In the genomic region with DNA sequence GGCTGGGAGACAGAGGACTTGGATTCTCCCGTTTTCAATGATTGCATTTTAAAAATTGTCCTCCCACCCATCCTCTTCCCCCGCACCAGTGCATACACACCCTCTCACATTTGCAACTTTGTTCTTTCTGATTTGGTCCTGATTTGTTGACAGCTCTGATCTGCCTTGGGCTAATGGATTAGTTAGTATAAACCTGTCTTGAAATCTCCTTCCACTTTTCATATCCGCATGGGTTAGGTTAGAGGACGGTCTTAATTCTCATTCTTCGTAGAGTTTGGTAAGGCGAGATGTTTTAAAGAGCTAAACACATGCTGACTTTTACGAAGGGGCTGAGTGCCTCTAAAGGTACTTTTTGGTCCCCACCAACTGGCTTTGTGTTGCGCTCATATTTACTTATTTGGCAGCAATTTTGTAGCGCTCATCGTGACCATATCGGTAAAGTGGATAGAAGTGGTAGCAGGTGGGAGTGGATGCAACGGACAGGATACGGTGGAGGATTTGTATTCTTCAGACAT, we compare ENCODE assay signal across 8 cellular contexts. TPM values are rescaled to one million over a fixed set of nuclear protein-coding genes. Genes with fewer than 3 reads are reported as not detected.
A peak's percentile ranks its signal among the peaks of the same experiment; 100 is the strongest.
DNase-seq lines count a peak whose midpoint lies in the region; ATAC-seq and TF ChIP-seq lines count a peak whose summit lies in the region.

No MANE protein-coding gene starts in this region.

- H3K9me3 Mint-ChIP-seq in CD8-positive, alpha-beta memory T cell: peaks cover 0 to 1% (median 0%) of the 10 kb centered on the region in 5 donors
- H3K9me3 Mint-ChIP-seq in activated CD8-positive, alpha-beta T cell treated with anti-CD3 and anti-CD28 coated beads for 36 hours: peaks cover 7% of the 10 kb centered on the region

- peaks cover 0 to 8% (median 0%) of the 10 kb centered on the region in 3 donors for H3K36me3 Mint-ChIP-seq in CD8-positive, alpha-beta memory T cell
- H3K36me3 Mint-ChIP-seq in activated CD8-positive, alpha-beta T cell treated with anti-CD3 and anti-CD28 coated beads for 36 hours (ENCODE audit: low read depth): peaks cover 6% of the 10 kb centered on the region

- H3K27ac ChIP-seq in CD8-positive, alpha-beta memory T cell (ENCODE audit: low read depth, low read length): peak overlapping the region; percentile 75

- H3K4me1 ChIP-seq in CD8-positive, alpha-beta memory T cell (ENCODE audit: insufficient read depth, low read length): peaks cover 32% of the 10 kb centered on the region

- CTCF ChIA-PET in CD8-positive, alpha-beta memory T cell (lab: Charles Lee): interaction anchor here (1.1 to 1.3 kb wide), 2 partner anchors 8 to 66 kb away, joined by 4 to 6 read pairs; no protein-coding TSS in a partner anchor
- CTCF ChIA-PET in activated CD8-positive, alpha-beta T cell treated with anti-CD3 and anti-CD28 coated beads for 36 hours (lab: Charles Lee): interaction anchor here (1.2 kb wide), 1 partner anchor 317 kb away, joined by 8 read pairs; no protein-coding TSS in a partner anchor

- TF ChIP-seq CTCF in activated CD8-positive, alpha-beta T cell treated with anti-CD3 and anti-CD28 coated beads for 36 hours (IDR thresholded peaks at IDR 0.05): no peak
- TF ChIP-seq CTCF in fibroblast of villous mesenchyme (IDR thresholded peaks at IDR 0.05; ENCODE audit: insufficient read depth, low read depth, low read length): no peak
- no peak for TF ChIP-seq CTCF in omental fat pad (IDR thresholded peaks at IDR 0.05)

- peak overlapping the region; percentile 82 to 99 (median 92) for H3K27ac Mint-ChIP-seq in CD8-positive, alpha-beta memory T cell
- H3K27ac Mint-ChIP-seq in activated CD8-positive, alpha-beta T cell treated with anti-CD3 and anti-CD28 coated beads for 36 hours: peak overlapping the region; percentile 94

- peak overlapping the region; percentile 90 to 98 (median 91) for H3K4me3 Mint-ChIP-seq in CD8-positive, alpha-beta memory T cell
- H3K4me3 Mint-ChIP-seq in activated CD8-positive, alpha-beta T cell treated with anti-CD3 and anti-CD28 coated beads for 36 hours: peak overlapping the region; percentile 91

- no peaks in the 10 kb centered on the region for H3K9me3 ChIP-seq in CD8-positive, alpha-beta memory T cell (ENCODE audit: low read length)

- POLR2A ChIA-PET in CD8-positive, alpha-beta memory T cell (lab: Charles Lee): interaction anchor here (0.7 to 1.7 kb wide), 4 partner anchors 64 to 317 kb away, joined by 3 to 6 read pairs (median 4); no protein-coding TSS in a partner anchor
- POLR2A ChIA-PET in activated CD8-positive, alpha-beta T cell treated with anti-CD3 and anti-CD28 coated beads for 36 hours (lab: Charles Lee): interaction anchor here (0.8 to 2.3 kb wide), 8 partner anchors 14 to 173 kb away, joined by 3 to 9 read pairs (median 3); no protein-coding TSS in a partner anchor

- H3K4me1 Mint-ChIP-seq in CD8-positive, alpha-beta memory T cell: peaks cover 33 to 61% (median 39%) of the 10 kb centered on the region in 3 donors
- H3K4me1 Mint-ChIP-seq in activated CD8-positive, alpha-beta T cell treated with anti-CD3 and anti-CD28 coated beads for 36 hours (ENCODE audit: low read depth): peaks cover 38% of the 10 kb centered on the region

- no peaks in the 10 kb centered on the region for H3K27me3 Mint-ChIP-seq in CD8-positive, alpha-beta memory T cell
- no peaks in the 10 kb centered on the region for H3K27me3 Mint-ChIP-seq in activated CD8-positive, alpha-beta T cell treated with anti-CD3 and anti-CD28 coated beads for 36 hours

- ATAC-seq in GM21447 (IDR thresholded peaks at IDR 0.05; ENCODE audit: unreplicated experiment) (peak; percentile 10), omental fat pad (ENCODE audit: low FRiP score) (peak; percentile 4)
- ATAC-seq in activated CD8-positive, alpha-beta T cell treated with anti-CD3 and anti-CD28 coated beads for 36 hours: peak; percentile 10

- peak in 1 of 5 donors; percentile 11 for DNase-seq in CD8-positive, alpha-beta memory T cell
- DNase-seq in LHCN-M2 (ENCODE audit: low read depth): peak; percentile 56
- peak; percentile 45 for DNase-seq in activated CD8-positive, alpha-beta T cell treated with anti-CD3 and anti-CD28 coated beads for 36 hours
- peak; percentile 37 for DNase-seq in fibroblast of villous mesenchyme (ENCODE audit: low read depth)
- no peak for DNase-seq in omental fat pad (ENCODE audit: low spot score)
- no peak for DNase-seq in NCI-H2227 treated with DMSO at 0.1 percent for 48 hours (lab: John Stamatoyannopoulos, UW)
- no peak for DNase-seq in NCI-H226

- no peaks in the 10 kb centered on the region for H3K36me3 ChIP-seq in CD8-positive, alpha-beta memory T cell (ENCODE audit: insufficient read depth, low read length)

- no peaks in the 10 kb centered on the region for H3K27me3 ChIP-seq in CD8-positive, alpha-beta memory T cell (ENCODE audit: insufficient read depth, low read length, poor library complexity, severe bottlenecking)

- peak overlapping the region; percentile 75 for H3K4me3 ChIP-seq in CD8-positive, alpha-beta memory T cell (ENCODE audit: low read length)
- H3K4me3 ChIP-seq in fibroblast of villous mesenchyme (ENCODE audit: low read depth, low read length): peak overlapping the region; percentile 90

- intact Hi-C loops in activated CD8-positive, alpha-beta T cell treated with anti-CD3 and anti-CD28 coated beads for 36 hours (cut with micrococcal nuclease): loop anchor here (1.0 to 2.0 kb wide), 3 partner anchors 38 to 161 kb away; no protein-coding TSS in a partner anchor

RNA-seq across cellular contexts. Expression of a gene that starts 1.1 kb away (rescaled TPM):
- 10 to 100 TPM; 48.9 to 54.6 TPM for total RNA-seq in CD8-positive, alpha-beta memory T cell
- 7.3 TPM for polyA plus RNA-seq in CD8-positive, alpha-beta memory T cell
- total RNA-seq in LHCN-M2 (2014; rRNA removed): 91.3 and 93.2 TPM in 2 replicates
- polyA plus RNA-seq in LHCN-M2 (2012): 16.9 TPM
- 10 to 100 TPM; 32.1 to 33.4 TPM for total RNA-seq in activated CD8-positive, alpha-beta T cell treated with anti-CD3 and anti-CD28 coated beads for 36 hours
- 28.7 and 35.4 TPM in 2 replicates for total RNA-seq in fibroblast of villous mesenchyme
- 100 to 1,000 TPM; 129 to 258 (median 149) TPM for total RNA-seq in omental fat pad

Comparison
In these comparisons a context has a peak if more than half of its experiments do, and no peak if none do; other contexts are left out.
1. DNase-seq: peak in LHCN-M2 (single experiment), activated CD8-positive, alpha-beta T cell treated with anti-CD3 and anti-CD28 coated beads for 36 hours (single experiment) and fibroblast of villous mesenchyme (single experiment); none in omental fat pad (single experiment), NCI-H2227 treated with DMSO at 0.1 percent for 48 hours (single experiment) and NCI-H226 (single experiment).
2. Peak in every context shown above with its lines, with median percentiles within 50 percentile points of each other: ATAC-seq.